Comparison of ENCODE assay signal across 21 cellular contexts in the genomic region with DNA sequence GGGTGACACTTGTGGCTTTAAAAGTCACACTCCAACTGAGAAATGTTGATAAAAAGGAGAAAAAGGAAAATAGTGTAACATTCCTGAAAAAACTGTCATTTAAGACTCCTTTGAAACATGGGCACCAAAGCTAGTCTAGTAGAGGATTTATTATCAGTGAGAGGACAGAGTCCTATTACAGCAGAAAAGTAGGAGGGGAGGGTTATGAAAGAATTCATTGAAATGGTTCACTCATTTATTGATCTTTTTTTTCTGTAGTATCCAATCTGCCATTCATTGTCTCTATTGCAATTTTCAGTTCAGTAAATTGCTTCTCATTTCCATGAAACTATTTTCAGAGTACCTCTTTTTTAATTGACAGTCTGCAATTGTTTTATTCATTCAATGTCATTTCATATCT. TPM values are rescaled to one million over a fixed set of nuclear protein-coding genes. Genes with fewer than 3 reads are reported as not detected.
DNase-seq lines count a peak whose midpoint lies in the region; ATAC-seq and TF ChIP-seq lines count a peak whose summit lies in the region.
"Had no signal": no experiment of that assay in that cellular context is flagged by ENCODE, and none has a peak within 500 bp of the region (broad histone marks: within the 10 kb centered on the region; RNA-seq: fewer than 3 reads in every experiment).

No MANE protein-coding gene starts in this region.

- H3K36me3 ChIP-seq in GM23338 (ENCODE audit: insufficient read depth) (no peaks in the 10 kb centered on the region), OCI-LY3 (replicated peaks; ENCODE audit: low read depth, low read length) (peaks cover 15% of the 10 kb centered on the region), urinary bladder (ENCODE audit: insufficient read depth) (no peaks in the 10 kb centered on the region)
- H3K36me3 ChIP-seq: HAP-1, SJCRH30 had no signal

- no peak overlapping the region for H3K9ac ChIP-seq in OCI-LY3 (ENCODE audit: low read length)

- no peak overlapping the region for H3K4me3 Mint-ChIP-seq in GM23338
- H3K4me3 Mint-ChIP-seq: T-helper 1 cell treated with Interleukin-12 subunit alpha and Interleukin-12 subunit beta and Interleukin-4 antibody, amounts not matched to agents 30 μg/mL and 1 μg/mL, for 36 hours had no signal

- no peaks in the 10 kb centered on the region for H3K9me3 ChIP-seq in OCI-LY3 (ENCODE audit: insufficient read depth, low read length)
- H3K9me3 ChIP-seq: HAP-1, SJCRH30 had no signal

- peaks cover 4% of the 10 kb centered on the region for H3K27me3 Mint-ChIP-seq in GM23338 (ENCODE audit: insufficient read depth, low read depth, poor library complexity)

- H3K27ac Mint-ChIP-seq in GM23338, result no peak overlapping the region; the same call in 1 of the 2 replicates
- H3K27ac Mint-ChIP-seq: T-helper 1 cell treated with Interleukin-12 subunit alpha and Interleukin-12 subunit beta and Interleukin-4 antibody, amounts not matched to agents 30 μg/mL and 1 μg/mL, for 36 hours had no signal

- TF ChIP-seq CTCF in GM23338 (conservative IDR thresholded peaks at IDR 0.05; ENCODE audit: low read depth in 2 of 2) (no peak), OCI-LY3 (IDR thresholded peaks at IDR 0.05; ENCODE audit: low read depth, low read length) (no peak)

- no peak for DNase-seq in GM23338 (ENCODE audit: low spot score)
- DNase-seq in foreskin melanocyte, result peak; percentile 5
- no peak for DNase-seq in HUDEP-2 (lab: John Stamatoyannopoulos, UW; ENCODE audit: unreplicated experiment in 76 of 76)
- DNase-seq in SIG-M5 (lab: John Stamatoyannopoulos, UW), result no peak
- DNase-seq: ACHN, AML-193, Calu3, DMS53, KBM-7, NCI-H1694 treated with DMSO at 0.1 percent for 48 hours, NCI-H2227 treated with DMSO at 0.1 percent for 48 hours, NCI-H510A treated with DMSO at 0.1 percent for 48 hours, NCI-H82, PC-3, SJCRH30 had no signal

- no peak overlapping the region for H3K4me3 ChIP-seq in GM23338
- no peak overlapping the region for H3K4me3 ChIP-seq in OCI-LY3 (ENCODE audit: low read length)
- no peak overlapping the region for H3K4me3 ChIP-seq in urinary bladder (ENCODE audit: low read depth, low read length)
- H3K4me3 ChIP-seq: HAP-1, SJCRH30 had no signal

- H3K4me2 ChIP-seq in GM23338 (no peak overlapping the region), OCI-LY3 (ENCODE audit: low read length) (peak overlapping the region; percentile 15)

- H3K27ac ChIP-seq in GM23338 (ENCODE audit: low read depth), result 0 out of 2 replicates have a peak overlapping the region, but pooled peaks have one; percentile 21
- no peak overlapping the region for H3K27ac ChIP-seq in OCI-LY3 (ENCODE audit: low read length)
- peak overlapping the region; percentile 23 for H3K27ac ChIP-seq in urinary bladder (ENCODE audit: low read depth)
- H3K27ac ChIP-seq: RWPE1, SJCRH30 had no signal

- H3K79me2 ChIP-seq in GM23338 (replicated peaks; ENCODE audit: insufficient read depth), result peaks cover 84% of the 10 kb centered on the region
- H3K79me2 ChIP-seq in OCI-LY3 (ENCODE audit: low read length), result peaks cover 98% of the 10 kb centered on the region

- peaks cover 4% of the 10 kb centered on the region; the same call in 1 of the 2 replicates for H3F3A ChIP-seq in GM23338 (replicated peaks; ENCODE audit: low read depth)

- H3K9me3 Mint-ChIP-seq in GM23338, result no peaks in the 10 kb centered on the region
- H3K9me3 Mint-ChIP-seq: T-helper 1 cell treated with Interleukin-12 subunit alpha and Interleukin-12 subunit beta and Interleukin-4 antibody, amounts not matched to agents 30 μg/mL and 1 μg/mL, for 36 hours had no signal

- no peaks in the 10 kb centered on the region for H4K20me1 ChIP-seq in GM23338 (replicated peaks; ENCODE audit: insufficient read depth)
- peaks cover 89% of the 10 kb centered on the region for H4K20me1 ChIP-seq in OCI-LY3 (ENCODE audit: insufficient read depth, low read length)

- H2AFZ ChIP-seq in GM23338 (no peak overlapping the region), OCI-LY3 (ENCODE audit: low read depth, low read length) (no peak overlapping the region)

- peaks cover 71% of the 10 kb centered on the region for H3K4me1 Mint-ChIP-seq in GM23338

- ATAC-seq in GM23338 (no peak), GM18858 (IDR thresholded peaks at IDR 0.05; ENCODE audit: unreplicated experiment) (no peak)
- ATAC-seq: PC-3 had no signal

- H3K36me3 Mint-ChIP-seq in GM23338 (ENCODE audit: low read depth), result peaks cover 10% of the 10 kb centered on the region; the same call in 2 of the 3 replicates

- H3K9me2 ChIP-seq in GM23338 (ENCODE audit: insufficient read depth), result no peaks in the 10 kb centered on the region

- H3K27me3 ChIP-seq in GM23338 (ENCODE audit: insufficient read depth), result no peaks in the 10 kb centered on the region
- H3K27me3 ChIP-seq in OCI-LY3 (ENCODE audit: low read depth, low read length), result no peaks in the 10 kb centered on the region
- H3K27me3 ChIP-seq: SJCRH30 had no signal

- H3K4me1 ChIP-seq in GM23338 (ENCODE audit: insufficient read depth), result peaks cover 61% of the 10 kb centered on the region
- H3K4me1 ChIP-seq in OCI-LY3 (ENCODE audit: low read length), result peaks cover 19% of the 10 kb centered on the region
- H3K4me1 ChIP-seq in urinary bladder (ENCODE audit: insufficient read depth), result peaks cover 2% of the 10 kb centered on the region
- H3K4me1 ChIP-seq: SJCRH30 had no signal

TF ChIP-seq in GM23338, 12 proteins besides CTCF, POLR2A, EP300 and RAD21 (continues in another document):
- TF ChIP-seq JUNB (IDR thresholded peaks at IDR 0.05; ENCODE audit: unreplicated experiment), result no peak
- TF ChIP-seq ZNF462 (CRISPR knock-in tag; IDR thresholded peaks at IDR 0.05), result no peak
- no peak for TF ChIP-seq STAT1 (IDR thresholded peaks at IDR 0.05; ENCODE audit: unreplicated experiment)
- no peak for TF ChIP-seq EZH2phosphoT487 (IDR thresholded peaks at IDR 0.05; ENCODE audit: unreplicated experiment)

RNA-seq across cellular contexts. Expression of gene PPM1A, which starts 25.4 kb away (rescaled TPM):
- total RNA-seq in GM23338 (2014; rRNA removed; shearing (Covaris generic)), result 34.1 and 42.8 TPM in 2 replicates
- polyA plus RNA-seq in GM23338 (2016; fragmentation: Nextera tagmentation; extraction: Ambion mirVana) (26.4 and 29.8 TPM in 2 replicates), urinary bladder (23.9 TPM)
- total RNA-seq in urinary bladder, result 75.9 TPM
